ENCODE assay signal across 30 cellular contexts in the genomic region with DNA sequence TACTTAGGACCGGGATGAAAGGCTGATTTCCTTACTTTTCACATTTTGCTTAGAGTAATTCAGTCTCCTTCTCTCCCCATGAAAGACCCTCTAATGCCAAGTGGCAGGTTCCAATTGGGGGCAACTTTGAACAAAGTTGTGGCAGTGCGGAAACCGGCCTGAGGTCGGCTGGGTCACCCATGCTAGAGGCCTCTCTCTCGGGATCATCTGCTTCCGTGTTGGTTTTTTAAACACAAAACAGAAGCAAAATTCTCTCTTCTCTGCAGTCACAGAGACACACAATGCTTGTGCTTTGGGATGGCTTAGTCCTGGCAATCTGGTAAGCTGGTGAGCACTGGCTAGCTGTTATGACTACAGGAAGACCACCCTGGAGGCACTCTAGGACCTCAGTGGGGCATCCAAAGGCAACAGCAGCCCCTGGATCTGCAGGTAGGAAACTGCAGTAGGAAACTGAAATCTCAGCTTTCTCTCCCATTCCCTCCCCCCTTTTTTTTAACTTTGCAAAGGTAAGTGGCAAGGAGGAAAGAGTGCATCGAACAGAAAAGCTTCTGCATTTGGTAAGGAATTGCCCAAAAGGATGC.
DNase-seq lines count a peak whose midpoint lies in the region; ATAC-seq and TF ChIP-seq lines count a peak whose summit lies in the region.
"Had no signal": no experiment of that assay in that cellular context is flagged by ENCODE, and none has a peak within 500 bp of the region (broad histone marks: within the 10 kb centered on the region; RNA-seq: fewer than 3 reads in every experiment).

No MANE protein-coding gene starts in this region.

- H3K4me3 ChIP-seq in CD4-positive, CD25-positive, alpha-beta regulatory T cell (ENCODE audit: low read depth, low read length): no peak overlapping the region
- H3K4me3 ChIP-seq in GM23338: no peak overlapping the region
- no peak overlapping the region for H3K4me3 ChIP-seq in tibial nerve
- H3K4me3 ChIP-seq: adrenal gland; BLaER1 treated with 17β-estradiol and CSF1 and Interleukin-3, amounts not matched to agents 10 nM and 100 nM; ovary; skin epidermis; upper lobe of right lung had no signal

- H2AFZ ChIP-seq in GM23338: no peak overlapping the region

- peak overlapping the region in 1 of 3 donors; percentile 38 for H3K27ac Mint-ChIP-seq in CD4-positive, CD25-positive, alpha-beta regulatory T cell
- 0 out of 2 replicates have a peak overlapping the region, but pooled peaks have one; percentile 16 for H3K27ac Mint-ChIP-seq in GM23338
- peak overlapping the region; percentile 34 for H3K27ac Mint-ChIP-seq in activated naive CD8-positive, alpha-beta T cell treated with anti-CD3 and anti-CD28 coated beads for 36 hours
- H3K27ac Mint-ChIP-seq in T-helper 2 cell treated with Interferon-gamma antibody and Interleukin-4, amounts not matched to agents 5 μg/mL and 100 μg/mL, for 36 hours: no peak overlapping the region
- peak overlapping the region in 2 of 6 donors; percentile 7 to 11 for H3K27ac Mint-ChIP-seq in immature natural killer cell
- H3K27ac Mint-ChIP-seq: naive B cell; stimulated activated naive B cell treated with anti-CD40 and anti-IgM and Interleukin-4, amounts not matched to agents 10 μg/mL and 1 μg/mL and 100 μg/mL, for 72 hours had no signal

- H3K9me2 ChIP-seq in GM23338 (ENCODE audit: insufficient read depth): 0 out of 2 replicates have a peak, but pooled peaks cover 4% of the 10 kb centered on the region

- H3K4me2 ChIP-seq in GM23338: peak overlapping the region; percentile 42; the same call in 1 of the 2 replicates
- H3K4me2 ChIP-seq: BLaER1 treated with 17β-estradiol and CSF1 and Interleukin-3, amounts not matched to agents 10 nM and 100 nM had no signal

- no peaks in the 10 kb centered on the region for H3F3A ChIP-seq in GM23338 (replicated peaks; ENCODE audit: low read depth)

- H3K27ac ChIP-seq in CD4-positive, CD25-positive, alpha-beta regulatory T cell (ENCODE audit: insufficient read depth, low read length, poor library complexity, severe bottlenecking): peak overlapping the region; percentile 47
- H3K27ac ChIP-seq in GM23338 (ENCODE audit: low read depth) (no peak overlapping the region), tibial nerve (no peak overlapping the region)
- H3K27ac ChIP-seq: adrenal gland; BLaER1 treated with 17β-estradiol and CSF1 and Interleukin-3, amounts not matched to agents 10 nM and 100 nM; ovary; skin epidermis; upper lobe of right lung; VCaP had no signal

- H3K79me2 ChIP-seq in GM23338 (replicated peaks; ENCODE audit: insufficient read depth): no peaks in the 10 kb centered on the region; the same call in none of the 2 replicates

- H3K36me3 ChIP-seq in CD4-positive, CD25-positive, alpha-beta regulatory T cell (ENCODE audit: control insufficient read depth, insufficient read depth, low read length): peaks cover 42% of the 10 kb centered on the region
- H3K36me3 ChIP-seq in GM23338 (ENCODE audit: insufficient read depth) (no peaks in the 10 kb centered on the region), tibial nerve (no peaks in the 10 kb centered on the region)
- H3K36me3 ChIP-seq: adrenal gland, ovary, upper lobe of right lung had no signal

- TF ChIP-seq POLR2A in tibial nerve (IDR thresholded peaks at IDR 0.05): no peak

- ATAC-seq in CD4-positive, CD25-positive, alpha-beta regulatory T cell (ENCODE audit: low read depth in 2 of 2): no peak
- ATAC-seq in GM23338: peak; percentile 29
- ATAC-seq: esophagus mucosa; Panc1; stimulated activated naive B cell treated with anti-CD40 and anti-IgM and Interleukin-4, amounts not matched to agents 10 μg/mL and 1 μg/mL and 100 μg/mL, for 72 hours; upper lobe of right lung had no signal

- DNase-seq in CD4-positive, CD25-positive, alpha-beta regulatory T cell: no peak
- DNase-seq in GM23338 (ENCODE audit: low spot score) (peak; percentile 40), mesenteric fat pad (ENCODE audit: low spot score) (peak; percentile 11), tibial nerve (ENCODE audit: low spot score in 2 of 2) (no peak), NCI-H2196 treated with DMSO at 0.1 percent for 48 hours (lab: John Stamatoyannopoulos, UW; ENCODE audit: unreplicated experiment) (no peak), immature natural killer cell (no peak)
- no peak for DNase-seq in activated naive CD8-positive, alpha-beta T cell treated with anti-CD3 and anti-CD28 coated beads for 36 hours
- DNase-seq in T-helper 2 cell treated with Interferon-gamma antibody and Interleukin-4, amounts not matched to agents 5 μg/mL and 100 μg/mL, for 36 hours (ENCODE audit: low spot score): no peak
- DNase-seq: activated CD4-positive, alpha-beta T cell treated with anti-CD3 and anti-CD28 coated beads for 4 hours; activated effector memory CD4-positive, alpha-beta T cell treated with anti-CD3 and anti-CD28 coated beads, Interleukin-2, amount 50 U/mL, for 16 hours; central memory CD4-positive, alpha-beta T cell; COR-L47; glutamatergic neuron; kidney; midbrain; naive B cell; NCI-H146; NCI-H2107; NCI-H446; NCI-H748 treated with DMSO at 0.1 percent for 48 hours; ovary; SHP77; stimulated activated naive B cell treated with anti-CD40 and anti-IgM and Interleukin-4, amounts not matched to agents 10 μg/mL and 1 μg/mL and 100 μg/mL, for 72 hours; upper lobe of right lung had no signal

- no peak for TF ChIP-seq EP300 in tibial nerve (IDR thresholded peaks at IDR 0.05)

- H3K27me3 ChIP-seq in CD4-positive, CD25-positive, alpha-beta regulatory T cell (ENCODE audit: control insufficient read depth, insufficient read depth, low read length): no peaks in the 10 kb centered on the region
- H3K27me3 ChIP-seq in GM23338 (ENCODE audit: insufficient read depth): no peaks in the 10 kb centered on the region
- no peaks in the 10 kb centered on the region for H3K27me3 ChIP-seq in tibial nerve
- H3K27me3 ChIP-seq: adrenal gland; BLaER1 treated with 17β-estradiol and CSF1 and Interleukin-3, amounts not matched to agents 10 nM and 100 nM; ovary; upper lobe of right lung had no signal

- no peaks in the 10 kb centered on the region for H3K27me3 Mint-ChIP-seq in CD4-positive, CD25-positive, alpha-beta regulatory T cell
- H3K27me3 Mint-ChIP-seq in GM23338 (ENCODE audit: insufficient read depth, low read depth, poor library complexity) (peaks cover 10% of the 10 kb centered on the region), immature natural killer cell (ENCODE audit: low read depth in 3 of 3) (peaks cover 0 to 10% (median 3%) of the 10 kb centered on the region in 3 donors)
- H3K27me3 Mint-ChIP-seq in activated naive CD8-positive, alpha-beta T cell treated with anti-CD3 and anti-CD28 coated beads for 36 hours: no peaks in the 10 kb centered on the region
- H3K27me3 Mint-ChIP-seq in T-helper 2 cell treated with Interferon-gamma antibody and Interleukin-4, amounts not matched to agents 5 μg/mL and 100 μg/mL, for 36 hours (ENCODE audit: low read depth): no peaks in the 10 kb centered on the region
- H3K27me3 Mint-ChIP-seq: stimulated activated naive B cell treated with anti-CD40 and anti-IgM and Interleukin-4, amounts not matched to agents 10 μg/mL and 1 μg/mL and 100 μg/mL, for 72 hours had no signal

- peaks cover 51% of the 10 kb centered on the region for H3K36me3 Mint-ChIP-seq in CD4-positive, CD25-positive, alpha-beta regulatory T cell
- H3K36me3 Mint-ChIP-seq in GM23338 (ENCODE audit: low read depth): no peaks in the 10 kb centered on the region
- H3K36me3 Mint-ChIP-seq in activated naive CD8-positive, alpha-beta T cell treated with anti-CD3 and anti-CD28 coated beads for 36 hours: peaks cover 47% of the 10 kb centered on the region
- peaks cover 36% of the 10 kb centered on the region for H3K36me3 Mint-ChIP-seq in T-helper 2 cell treated with Interferon-gamma antibody and Interleukin-4, amounts not matched to agents 5 μg/mL and 100 μg/mL, for 36 hours (ENCODE audit: low read depth)
- H3K36me3 Mint-ChIP-seq in immature natural killer cell: peaks cover 12 to 21% (median 12%) of the 10 kb centered on the region in 3 donors
- H3K36me3 Mint-ChIP-seq: naive B cell; stimulated activated naive B cell treated with anti-CD40 and anti-IgM and Interleukin-4, amounts not matched to agents 10 μg/mL and 1 μg/mL and 100 μg/mL, for 72 hours had no signal

- peak; percentile 17 to 30; a peak in 2 of 4 replicates for TF ChIP-seq CTCF in GM23338 (conservative IDR thresholded peaks at IDR 0.05; ENCODE audit: low read depth in 2 of 2)
- no peak for TF ChIP-seq CTCF in tibial nerve (IDR thresholded peaks at IDR 0.05)

- no peaks in the 10 kb centered on the region for H3K4me1 ChIP-seq in CD4-positive, CD25-positive, alpha-beta regulatory T cell (ENCODE audit: control insufficient read depth, insufficient read depth, low read length, poor library complexity, severe bottlenecking)
- H3K4me1 ChIP-seq in GM23338 (ENCODE audit: insufficient read depth): peaks cover 31% of the 10 kb centered on the region
- H3K4me1 ChIP-seq in tibial nerve: no peaks in the 10 kb centered on the region
- H3K4me1 ChIP-seq: adrenal gland; BLaER1 treated with 17β-estradiol and CSF1 and Interleukin-3, amounts not matched to agents 10 nM and 100 nM; upper lobe of right lung had no signal

- peaks cover 11 to 51% (median 20%) of the 10 kb centered on the region in 4 donors for H3K4me1 Mint-ChIP-seq in CD4-positive, CD25-positive, alpha-beta regulatory T cell
- peaks cover 37% of the 10 kb centered on the region for H3K4me1 Mint-ChIP-seq in GM23338
- peaks cover 25% of the 10 kb centered on the region for H3K4me1 Mint-ChIP-seq in activated naive CD8-positive, alpha-beta T cell treated with anti-CD3 and anti-CD28 coated beads for 36 hours
- H3K4me1 Mint-ChIP-seq in T-helper 2 cell treated with Interferon-gamma antibody and Interleukin-4, amounts not matched to agents 5 μg/mL and 100 μg/mL, for 36 hours (ENCODE audit: low read depth): no peaks in the 10 kb centered on the region
- peaks cover 0 to 16% of the 10 kb centered on the region in 2 donors for H3K4me1 Mint-ChIP-seq in immature natural killer cell
- H3K4me1 Mint-ChIP-seq: naive B cell; stimulated activated naive B cell treated with anti-CD40 and anti-IgM and Interleukin-4, amounts not matched to agents 10 μg/mL and 1 μg/mL and 100 μg/mL, for 72 hours had no signal

- H3K9me3 ChIP-seq in CD4-positive, CD25-positive, alpha-beta regulatory T cell (ENCODE audit: control insufficient read depth in 2 of 2, low read length in 2 of 2): no peaks in the 10 kb centered on the region
- H3K9me3 ChIP-seq in tibial nerve: peaks cover 0 to 4% (median 0%) of the 10 kb centered on the region in 4 donors
- H3K9me3 ChIP-seq: adrenal gland, ovary, upper lobe of right lung had no signal

- WGBS in tibial nerve, 2 donors: 43 to 54% methylated on average over 7 of the region's 7 CpGs

- H4K20me1 ChIP-seq in GM23338 (replicated peaks; ENCODE audit: insufficient read depth): no peaks in the 10 kb centered on the region
- H4K20me1 ChIP-seq: BLaER1 treated with 17β-estradiol and CSF1 and Interleukin-3, amounts not matched to agents 10 nM and 100 nM had no signal

- peaks cover 0 to 1% (median 0%) of the 10 kb centered on the region in 7 donors for H3K9me3 Mint-ChIP-seq in CD4-positive, CD25-positive, alpha-beta regulatory T cell
- H3K9me3 Mint-ChIP-seq in GM23338: no peaks in the 10 kb centered on the region
- H3K9me3 Mint-ChIP-seq in activated naive CD8-positive, alpha-beta T cell treated with anti-CD3 and anti-CD28 coated beads for 36 hours: peaks cover 9% of the 10 kb centered on the region
- no peaks in the 10 kb centered on the region for H3K9me3 Mint-ChIP-seq in T-helper 2 cell treated with Interferon-gamma antibody and Interleukin-4, amounts not matched to agents 5 μg/mL and 100 μg/mL, for 36 hours
- H3K9me3 Mint-ChIP-seq in immature natural killer cell: no peaks in the 10 kb centered on the region

- no peak overlapping the region for H3K4me3 Mint-ChIP-seq in CD4-positive, CD25-positive, alpha-beta regulatory T cell
- H3K4me3 Mint-ChIP-seq in GM23338 (no peak overlapping the region), immature natural killer cell (no peak overlapping the region)
- no peak overlapping the region for H3K4me3 Mint-ChIP-seq in activated naive CD8-positive, alpha-beta T cell treated with anti-CD3 and anti-CD28 coated beads for 36 hours
- H3K4me3 Mint-ChIP-seq in T-helper 2 cell treated with Interferon-gamma antibody and Interleukin-4, amounts not matched to agents 5 μg/mL and 100 μg/mL, for 36 hours: no peak overlapping the region
- H3K4me3 Mint-ChIP-seq: naive B cell; stimulated activated naive B cell treated with anti-CD40 and anti-IgM and Interleukin-4, amounts not matched to agents 10 μg/mL and 1 μg/mL and 100 μg/mL, for 72 hours had no signal

Comparison
In these comparisons a context has a peak if more than half of its experiments do, and no peak if none do; other contexts are left out.
1. DNase-seq: peak in GM23338 (single experiment) and mesenteric fat pad (single experiment); none in CD4-positive, CD25-positive, alpha-beta regulatory T cell (0 of 3), activated naive CD8-positive, alpha-beta T cell treated with anti-CD3 and anti-CD28 coated beads for 36 hours (single experiment), T-helper 2 cell treated with Interferon-gamma antibody and Interleukin-4, amounts not matched to agents 5 μg/mL and 100 μg/mL, for 36 hours (single experiment), tibial nerve (0 of 2), NCI-H2196 treated with DMSO at 0.1 percent for 48 hours (single experiment) and immature natural killer cell (0 of 3).
2. CTCF ChIP-seq: peak in GM23338 (2 of 2); none in tibial nerve (0 of 5).